Comparison of ENCODE assay signal across 24 cellular contexts in the genomic region with DNA sequence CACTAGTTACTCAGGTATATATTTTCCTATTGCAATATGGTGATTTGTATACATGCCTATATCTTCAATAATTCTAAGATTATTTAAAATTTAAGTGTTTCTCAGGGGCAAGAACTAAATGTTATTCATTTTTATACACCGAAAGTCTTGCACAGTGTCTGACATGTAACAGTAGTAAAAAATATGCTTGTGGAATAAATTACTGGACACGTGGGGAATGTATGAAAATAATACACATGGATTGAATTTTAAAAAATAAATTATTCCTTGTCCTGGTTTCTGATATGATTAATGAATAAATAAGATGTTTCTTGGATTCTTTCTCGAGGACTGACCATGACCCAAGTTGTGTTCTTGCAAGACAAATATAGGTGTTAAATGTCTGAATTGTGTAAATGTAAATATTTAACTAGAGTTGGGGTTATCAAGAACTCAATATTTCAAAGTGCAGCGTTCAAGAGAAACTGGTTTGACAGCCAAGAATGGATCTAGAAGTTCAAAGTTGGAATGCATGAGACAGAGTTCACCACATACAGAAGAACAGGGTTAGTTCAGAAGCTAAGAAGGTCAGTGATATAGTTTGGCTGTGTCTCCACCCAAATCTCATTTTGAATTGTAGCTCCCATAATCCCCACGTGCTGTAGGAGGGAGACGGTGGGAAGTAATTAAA.
DNase-seq lines count a peak whose midpoint lies in the region; ATAC-seq, FAIRE-seq and TF ChIP-seq lines count a peak whose summit lies in the region.
"Had no signal": no experiment of that assay in that cellular context is flagged by ENCODE, and none has a peak within 500 bp of the region (broad histone marks: within the 10 kb centered on the region; RNA-seq: fewer than 3 reads in every experiment).

No MANE protein-coding gene starts in this region.

- in situ Hi-C loops in HepG2 (cut with HindIII; ENCODE audit: extremely low pct_ligation_motif_present, low pct_unique_long_range_greater_than_20kb): no loop called here

- WGBS in hepatocyte (ENCODE audit: low lambda C conversion rate, missing lambda C conversion rate): 59% methylated on average over 6 of the region's 6 CpGs
- 15% methylated on average over 6 of the region's 6 CpGs for WGBS in HepG2 (ENCODE audit: low lambda C conversion rate)
- WGBS in small intestine, 3 donors: 15 to 53% (median 34%) methylated on average over 6 of the region's 6 CpGs
- WGBS in ovary, 3 donors: 18 to 26% (median 21%) methylated on average over 6 of the region's 6 CpGs

- H3K79me2 ChIP-seq in hepatocyte (no peaks in the 10 kb centered on the region), HepG2 (ENCODE audit: insufficient read depth, low read length) (no peaks in the 10 kb centered on the region)

- H3K36me3 ChIP-seq in hepatocyte (replicated peaks; ENCODE audit: insufficient read depth, low read depth) (no peaks in the 10 kb centered on the region), HepG2 (replicated peaks in 1 of 2; ENCODE audit: control insufficient read depth in 1 of 2, insufficient read depth in 2 of 2, low read length in 2 of 2) (no peaks in the 10 kb centered on the region), small intestine (ENCODE audit: control insufficient read depth in 2 of 2, insufficient read depth in 2 of 2, low read length in 2 of 2) (no peaks in the 10 kb centered on the region), ovary (no peaks in the 10 kb centered on the region)
- H3K36me3 ChIP-seq: BE2C; BLaER1 treated with 17β-estradiol and CSF1 and Interleukin-3, amounts not matched to agents 10 nM and 100 nM had no signal

- TF ChIP-seq RAD21 in HepG2 (CRISPR knock-in tag; IDR thresholded peaks at IDR 0.05): no peak

- H3K9me2 ChIP-seq in hepatocyte (replicated peaks; ENCODE audit: insufficient read depth): no peaks in the 10 kb centered on the region

- no peak overlapping the region for H3K9ac ChIP-seq in HepG2 (ENCODE audit: insufficient read depth, low read depth, low read length)
- H3K9ac ChIP-seq: BLaER1 treated with 17β-estradiol and CSF1 and Interleukin-3, amounts not matched to agents 10 nM and 100 nM; GM23248 had no signal

- BruUV-seq in HepG2 (replicated peaks; lab: Mats Ljungman, UMichigan): no TSS peak

- no peak for FAIRE-seq in HepG2 (lab: Jason Lieb, UNC)
- FAIRE-seq in small intestine (lab: Jason Lieb, UNC): no peak
- FAIRE-seq: A549, D721Med, G401.6, GM12892, H1 had no signal

- H3K27ac ChIP-seq in hepatocyte (no peak overlapping the region), HepG2 (ENCODE audit: extremely low read length, insufficient read depth, low read length) (no peak overlapping the region), small intestine (ENCODE audit: low read depth in 1 of 2, low read length in 1 of 2) (no peak overlapping the region), ovary (no peak overlapping the region)
- H3K27ac ChIP-seq: A549; BLaER1 treated with 17β-estradiol and CSF1 and Interleukin-3, amounts not matched to agents 10 nM and 100 nM; GM23248 had no signal

- intact Hi-C loops in HepG2 (cut with micrococcal nuclease; ENCODE audit: unreplicated experiment) (no loop called here), sciatic nerve (cut with DNase I) (no loop called here), ovary (cut with DNase I) (no loop called here)

- no peak for TF ChIP-seq CTCF in LNCaP clone FGC (IDR thresholded peaks at IDR 0.05; ENCODE audit: control insufficient read depth, extremely low read depth, insufficient read depth)
- TF ChIP-seq CTCF in hepatocyte (IDR thresholded peaks at IDR 0.05; ENCODE audit: poor library complexity): no peak
- TF ChIP-seq CTCF in HepG2 (CRISPR knock-in tag; IDR thresholded peaks at IDR 0.05): no peak
- TF ChIP-seq CTCF in ovary (IDR thresholded peaks at IDR 0.05): no peak

- DNase-seq in LNCaP clone FGC (ENCODE audit: low read depth) (peak; percentile 14), hepatocyte (ENCODE audit: low spot score) (peak; percentile 21), HepG2 (ENCODE audit: low spot score) (no peak), small intestine (peak; percentile 85), NCI-H2107 (lab: John Stamatoyannopoulos, UW) (no peak), sciatic nerve (ENCODE audit: low spot score) (no peak), ovary (no peak)
- DNase-seq: 8988T; ACHN; AML-193; BE2C; CD4-positive, alpha-beta T cell; CD8-positive, alpha-beta memory T cell; DMS 273 treated with DMSO at 0.1 percent for 48 hours; DND-41; GM23248; H7; HCEC 1CT had no signal

- H3K27me3 ChIP-seq in hepatocyte (no peaks in the 10 kb centered on the region), HepG2 (ENCODE audit: control insufficient read depth in 1 of 2, insufficient read depth in 2 of 2, low read length in 2 of 2) (no peaks in the 10 kb centered on the region), small intestine (ENCODE audit: control insufficient read depth in 2 of 2, insufficient read depth in 2 of 2, low read length in 2 of 2) (no peaks in the 10 kb centered on the region), ovary (no peaks in the 10 kb centered on the region)
- H3K27me3 ChIP-seq: BE2C; BLaER1 treated with 17β-estradiol and CSF1 and Interleukin-3, amounts not matched to agents 10 nM and 100 nM had no signal

- no peaks in the 10 kb centered on the region for H4K20me1 ChIP-seq in hepatocyte (ENCODE audit: insufficient read depth, poor library complexity, severe bottlenecking)
- no peaks in the 10 kb centered on the region for H4K20me1 ChIP-seq in HepG2 (ENCODE audit: insufficient read depth, low read length)
- H4K20me1 ChIP-seq: BLaER1 treated with 17β-estradiol and CSF1 and Interleukin-3, amounts not matched to agents 10 nM and 100 nM had no signal

- no peak overlapping the region for H3K4me3 ChIP-seq in LNCaP clone FGC (ENCODE audit: low read depth, low read length)
- no peak overlapping the region for H3K4me3 ChIP-seq in hepatocyte
- H3K4me3 ChIP-seq in HepG2 (replicated peaks in 1 of 3; ENCODE audit: insufficient read depth in 1 of 3, low read depth in 2 of 3, low read length in 3 of 3): no peak overlapping the region
- no peak overlapping the region for H3K4me3 ChIP-seq in small intestine (ENCODE audit: low read depth in 1 of 2, low read length in 2 of 2)
- no peak overlapping the region for H3K4me3 ChIP-seq in ovary
- H3K4me3 ChIP-seq: A549; BLaER1 treated with 17β-estradiol and CSF1 and Interleukin-3, amounts not matched to agents 10 nM and 100 nM; GM23248 had no signal

- TF ChIP-seq EP300 in HepG2 (IDR thresholded peaks at IDR 0.05; ENCODE audit: low read depth in 2 of 2, low read length in 2 of 2): no peak
- no peak for TF ChIP-seq EP300 in HepG2 (CRISPR knock-in tag; IDR thresholded peaks at IDR 0.05; ENCODE audit: borderline replicate concordance)
- no peak for TF ChIP-seq EP300 in ovary (IDR thresholded peaks at IDR 0.05)

- TF ChIP-seq POLR2A in HepG2 (IDR thresholded peaks at IDR 0.05; ENCODE audit: insufficient read depth in 1 of 2, low read depth in 2 of 2, low read length in 2 of 2): no peak
- TF ChIP-seq POLR2A in ovary (IDR thresholded peaks at IDR 0.05): no peak

- H3K9me3 ChIP-seq in hepatocyte (ENCODE audit: low read depth) (no peaks in the 10 kb centered on the region), HepG2 (ENCODE audit: low read length) (no peaks in the 10 kb centered on the region), small intestine (ENCODE audit: control insufficient read depth, low read depth) (no peaks in the 10 kb centered on the region), ovary (no peaks in the 10 kb centered on the region)
- H3K9me3 ChIP-seq: A549, BE2C had no signal

- CTCF ChIA-PET in HepG2 (lab: Yijun Ruan, JAX; ENCODE audit: low intra/inter-chr PET ratio, low total read pairs): no interaction called here

- POLR2A ChIA-PET in HepG2 (lab: Yijun Ruan, JAX): no interaction called here

- ATAC-seq in HepG2: no peak
- no peak for ATAC-seq in sciatic nerve
- ATAC-seq: A549 had no signal

- no peak overlapping the region for H2AFZ ChIP-seq in hepatocyte
- H2AFZ ChIP-seq in HepG2 (ENCODE audit: low read length): no peak overlapping the region
- H2AFZ ChIP-seq: GM23248 had no signal

- H3K4me1 ChIP-seq in hepatocyte (ENCODE audit: insufficient read depth) (peaks cover 10% of the 10 kb centered on the region), HepG2 (ENCODE audit: insufficient read depth, low read length) (no peaks in the 10 kb centered on the region), small intestine (ENCODE audit: control insufficient read depth in 2 of 2, insufficient read depth in 1 of 2, low read depth in 1 of 2, low read length in 1 of 2) (peaks cover 3% of the 10 kb centered on the region in 2 donors), ovary (ENCODE audit: insufficient read depth) (no peaks in the 10 kb centered on the region)
- H3K4me1 ChIP-seq: A549; BE2C; BLaER1 treated with 17β-estradiol and CSF1 and Interleukin-3, amounts not matched to agents 10 nM and 100 nM had no signal

- H3K4me2 ChIP-seq in hepatocyte: no peak overlapping the region
- no peak overlapping the region for H3K4me2 ChIP-seq in HepG2 (ENCODE audit: low read depth, low read length)
- H3K4me2 ChIP-seq: A549; BLaER1 treated with 17β-estradiol and CSF1 and Interleukin-3, amounts not matched to agents 10 nM and 100 nM had no signal

TF ChIP-seq in HepG2, 621 proteins besides CTCF, POLR2A, EP300 and RAD21 (continues in another document):
- no peak for TF ChIP-seq YY1 (IDR thresholded peaks at IDR 0.05; ENCODE audit: insufficient read depth, insufficient replicate concordance, low read depth, low read length)
- TF ChIP-seq FOXK1 (CRISPR knock-in tag; IDR thresholded peaks at IDR 0.05; ENCODE audit: borderline replicate concordance, low read depth): no peak
- no peak for TF ChIP-seq ZNF552 (CRISPR knock-in tag; IDR thresholded peaks at IDR 0.05; ENCODE audit: borderline replicate concordance)
- no peak for TF ChIP-seq ZNF572 (CRISPR knock-in tag; IDR thresholded peaks at IDR 0.05)
- TF ChIP-seq, protein P1, sequence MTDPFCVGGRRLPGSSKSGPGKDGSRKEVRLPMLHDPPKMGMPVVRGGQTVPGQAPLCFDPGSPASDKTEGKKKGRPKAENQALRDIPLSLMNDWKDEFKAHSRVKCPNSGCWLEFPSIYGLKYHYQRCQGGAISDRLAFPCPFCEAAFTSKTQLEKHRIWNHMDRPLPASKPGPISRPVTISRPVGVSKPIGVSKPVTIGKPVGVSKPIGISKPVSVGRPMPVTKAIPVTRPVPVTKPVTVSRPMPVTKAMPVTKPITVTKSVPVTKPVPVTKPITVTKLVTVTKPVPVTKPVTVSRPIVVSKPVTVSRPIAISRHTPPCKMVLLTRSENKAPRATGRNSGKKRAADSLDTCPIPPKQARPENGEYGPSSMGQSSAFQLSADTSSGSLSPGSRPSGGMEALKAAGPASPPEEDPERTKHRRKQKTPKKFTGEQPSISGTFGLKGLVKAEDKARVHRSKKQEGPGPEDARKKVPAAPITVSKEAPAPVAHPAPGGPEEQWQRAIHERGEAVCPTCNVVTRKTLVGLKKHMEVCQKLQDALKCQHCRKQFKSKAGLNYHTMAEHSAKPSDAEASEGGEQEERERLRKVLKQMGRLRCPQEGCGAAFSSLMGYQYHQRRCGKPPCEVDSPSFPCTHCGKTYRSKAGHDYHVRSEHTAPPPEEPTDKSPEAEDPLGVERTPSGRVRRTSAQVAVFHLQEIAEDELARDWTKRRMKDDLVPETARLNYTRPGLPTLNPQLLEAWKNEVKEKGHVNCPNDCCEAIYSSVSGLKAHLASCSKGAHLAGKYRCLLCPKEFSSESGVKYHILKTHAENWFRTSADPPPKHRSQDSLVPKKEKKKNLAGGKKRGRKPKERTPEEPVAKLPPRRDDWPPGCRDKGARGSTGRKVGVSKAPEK (CRISPR knock-in tag; IDR thresholded peaks at IDR 0.05; ENCODE audit: borderline replicate concordance): no peak

Comparison
In these comparisons a context has a peak if more than half of its experiments do, and no peak if none do; other contexts are left out.
1. DNase-seq: peak in LNCaP clone FGC (single experiment), hepatocyte (single experiment) and small intestine (single experiment); none in HepG2 (single experiment), NCI-H2107 (single experiment), sciatic nerve (single experiment) and ovary (0 of 5).